15 cellular contexts compared by ENCODE assay signal in genomic region chr9:87039809-87040392, GRCh38.
DNase-seq lines count a peak whose midpoint lies in the region; ATAC-seq and TF ChIP-seq lines count a peak whose summit lies in the region.
"Had no signal": no experiment of that assay in that cellular context is flagged by ENCODE, and none has a peak within 500 bp of the region (broad histone marks: within the 10 kb centered on the region; RNA-seq: fewer than 3 reads in every experiment).

No MANE protein-coding gene starts in this region.

- TF ChIP-seq CTCF in epithelial cell of esophagus (IDR thresholded peaks at IDR 0.05; ENCODE audit: insufficient read depth, low read depth, low read length, missing control alignments) (no peak), omental fat pad (IDR thresholded peaks at IDR 0.05) (no peak)

- ATAC-seq in HG02884 (IDR thresholded peaks at IDR 0.05; ENCODE audit: unreplicated experiment) (no peak), omental fat pad (ENCODE audit: low FRiP score) (no peak), left lobe of liver (no peak)

- DNase-seq in EH (ENCODE audit: low read depth) (peak; percentile 78), M059J (ENCODE audit: low read depth) (peak; percentile 37), epithelial cell of esophagus (ENCODE audit: low read depth) (peak; percentile 63), myocyte (ENCODE audit: low read depth) (peak; percentile 40), dermis blood vessel endothelial cell (no peak), omental fat pad (ENCODE audit: low spot score) (no peak), left lobe of liver (ENCODE audit: low spot score) (no peak)
- DNase-seq: activated CD4-positive, alpha-beta memory T cell treated with anti-CD3 and anti-CD28 coated beads for 36 hours; activated naive CD4-positive, alpha-beta T cell treated with Interleukin-2 at 50 U/mL for 16 hours; immature natural killer cell; NCI-H526 treated with DMSO at 0.1 percent for 48 hours; stimulated activated CD4-positive, alpha-beta T cell treated with anti-CD3 and anti-CD28 coated beads, Interleukin-2, amount 100 ng/mL, for 48 hours had no signal

- no peak overlapping the region for H3K4me3 ChIP-seq in epithelial cell of esophagus (ENCODE audit: low read length)
- H3K4me3 ChIP-seq: BLaER1 treated with 17β-estradiol and CSF1 and Interleukin-3, amounts not matched to agents 10 nM and 100 nM; K562 had no signal

Comparison
In these comparisons a context has a peak if more than half of its experiments do, and no peak if none do; other contexts are left out.
1. DNase-seq: peak in EH (single experiment), M059J (single experiment), epithelial cell of esophagus (single experiment) and myocyte (single experiment); none in dermis blood vessel endothelial cell (single experiment), omental fat pad (single experiment) and left lobe of liver (single experiment).